7 cellular contexts compared by ENCODE assay signal in the genomic region with DNA sequence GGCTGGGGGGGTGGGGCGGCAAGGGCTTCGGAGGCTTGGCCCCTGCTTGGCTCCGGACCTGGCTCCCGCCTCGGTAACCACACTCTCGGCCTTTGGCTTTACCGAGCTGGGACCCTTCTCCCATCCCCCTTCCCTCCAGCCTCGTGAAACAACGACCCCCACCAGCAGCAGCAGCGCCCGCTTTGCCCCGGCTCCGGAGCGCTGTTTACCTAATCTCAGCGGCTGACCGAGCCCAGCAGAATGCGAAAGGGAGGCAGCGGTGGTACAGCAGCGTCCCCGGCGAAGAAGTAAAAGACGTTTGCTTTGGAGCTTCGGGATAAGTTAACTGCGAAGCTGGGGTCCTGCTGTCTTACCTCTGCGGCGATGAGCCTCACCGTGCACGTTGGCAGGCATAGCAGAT. TPM values are rescaled to one million over a fixed set of nuclear protein-coding genes. Genes with fewer than 3 reads are reported as not detected.
DNase-seq lines count a peak whose midpoint lies in the region; ATAC-seq, FAIRE-seq and TF ChIP-seq lines count a peak whose summit lies in the region.

No MANE protein-coding gene starts in this region.

- intact Hi-C loops in Panc1 (cut with micrococcal nuclease; ENCODE audit: unreplicated experiment) (loop anchor here (5.0 kb wide), 1 partner anchor 1100 kb away; no protein-coding TSS in a partner anchor), dorsolateral prefrontal cortex (cut with DNase I) (loop anchor here (5.0 to 10.0 kb wide), 8 partner anchors 50 to 1233 kb away; no protein-coding TSS in a partner anchor)

- peaks cover 21% of the 10 kb centered on the region for H3K4me1 Mint-ChIP-seq in memory B cell

- no peak for DNase-seq in GM12891 (ENCODE audit: insufficient read length, low spot score)
- no peak for DNase-seq in Panc1 (ENCODE audit: low read depth, low spot score)
- DNase-seq in dorsolateral prefrontal cortex, result peak in 6 of 10 donors; percentile 28 to 59 (median 37)
- peak in 1 of 2 donors; percentile 29 for DNase-seq in memory B cell (ENCODE audit: low spot score in 2 of 2)
- peak in 1 of 2 donors; percentile 36 for DNase-seq in tibial nerve (ENCODE audit: low spot score in 2 of 2)
- no peak for DNase-seq in NCI-H187 (lab: John Stamatoyannopoulos, UW)
- no peak for DNase-seq in MV-4-11 (lab: John Stamatoyannopoulos, UW)

- H3K9me3 Mint-ChIP-seq in memory B cell, result no peaks in the 10 kb centered on the region

- CTCF ChIA-PET in Panc1 (lab: Charles Lee), result no interaction called here

- in situ Hi-C loops in Panc1 (cut with HindIII; ENCODE audit: low pct_unique_long_range_greater_than_20kb, low sequenced_read_pairs), result no loop called here

- TF ChIP-seq CTCF in Panc1 (IDR thresholded peaks at IDR 0.05), result no peak
- TF ChIP-seq CTCF in dorsolateral prefrontal cortex (IDR thresholded peaks at IDR 0.05 in 54 of 56, conservative IDR thresholded peaks at IDR 0.05 in 2 of 56; ENCODE audit: low read depth in 1 of 56, partially characterized antibody in 56 of 56), result peak in 1 of 56 donors; percentile 11
- no peak for TF ChIP-seq CTCF in tibial nerve (IDR thresholded peaks at IDR 0.05)

- peak overlapping the region; percentile 83 for H3K4me3 Mint-ChIP-seq in memory B cell

- no peaks in the 10 kb centered on the region for H3K36me3 Mint-ChIP-seq in memory B cell

- POLR2A ChIA-PET in Panc1 (lab: Charles Lee), result interaction anchor here (0.5 to 0.6 kb wide), 2 partner anchors 1024 to 1231 kb away, joined by 7 to 13 read pairs; no protein-coding TSS in a partner anchor

- no peaks in the 10 kb centered on the region for H3K9me3 ChIP-seq in Panc1 (ENCODE audit: control insufficient read depth, insufficient read depth, low read depth, low read length)
- no peaks in the 10 kb centered on the region for H3K9me3 ChIP-seq in tibial nerve

- H3K27me3 ChIP-seq in Panc1 (ENCODE audit: control insufficient read depth, insufficient read depth, low read length) (peaks cover 14% of the 10 kb centered on the region), dorsolateral prefrontal cortex (no peaks in the 10 kb centered on the region), tibial nerve (no peaks in the 10 kb centered on the region)

- 1% methylated on average over 27 to 28 of the region's 28 CpGs for WGBS in tibial nerve, 2 donors

- TF ChIP-seq POLR2A in GM12891 (IDR thresholded peaks at IDR 0.05; ENCODE audit: low read depth, low read length), result no peak
- no peak for TF ChIP-seq POLR2A in tibial nerve (IDR thresholded peaks at IDR 0.05)

- ATAC-seq in Panc1, result no peak; the same call in 1 of the 2 replicates
- ATAC-seq in memory B cell (ENCODE audit: low read depth), result no peak

- no peak for TF ChIP-seq EP300 in tibial nerve (IDR thresholded peaks at IDR 0.05)

- BruUV-seq in Panc1 (replicated peaks; lab: Mats Ljungman, UMichigan), result no TSS peak

- peaks cover 8% of the 10 kb centered on the region for H3K27me3 Mint-ChIP-seq in memory B cell

- H3K4me1 ChIP-seq in Panc1 (ENCODE audit: control insufficient read depth, insufficient read depth, low read length), result peaks cover 7% of the 10 kb centered on the region
- peaks cover 0 to 41% (median 7%) of the 10 kb centered on the region in 4 donors for H3K4me1 ChIP-seq in tibial nerve

- no peaks in the 10 kb centered on the region for H3K36me3 ChIP-seq in Panc1 (ENCODE audit: control insufficient read depth, insufficient read depth, low read length)
- H3K36me3 ChIP-seq in tibial nerve, result no peaks in the 10 kb centered on the region

- H3K27ac Mint-ChIP-seq in memory B cell, result peak overlapping the region; percentile 11

- peak; percentile 20 for FAIRE-seq in GM12891 (lab: Jason Lieb, UNC)

- no peak overlapping the region for H3K27ac ChIP-seq in Panc1 (ENCODE audit: low read length)
- H3K27ac ChIP-seq in dorsolateral prefrontal cortex, result peak overlapping the region in 55 of 59 donors; percentile 25 to 92 (median 80)
- H3K27ac ChIP-seq in tibial nerve, result peak overlapping the region; percentile 78 to 95 (median 84)

- H3K4me3 ChIP-seq in Panc1 (ENCODE audit: low read depth in 2 of 2, low read length in 2 of 2) (peak overlapping the region; percentile 39 to 60), dorsolateral prefrontal cortex (peak overlapping the region; percentile 34 to 97 (median 74)), tibial nerve (peak overlapping the region; percentile 49 to 89 (median 71))

TF ChIP-seq in GM12891, 5 proteins besides CTCF, POLR2A, EP300 and RAD21:
- TF ChIP-seq PAX5 (IDR thresholded peaks at IDR 0.05; ENCODE audit: insufficient read depth, low read length, severe bottlenecking), result no peak
- no peak for TF ChIP-seq TAF1 (IDR thresholded peaks at IDR 0.05; ENCODE audit: low read depth, low read length)
- TF ChIP-seq POU2F2 (IDR thresholded peaks at IDR 0.05; ENCODE audit: low read depth, low read length), result no peak
- no peak for TF ChIP-seq POLR2AphosphoS5 (IDR thresholded peaks at IDR 0.05; ENCODE audit: low read depth, low read length)
- no peak for TF ChIP-seq SPI1 (IDR thresholded peaks at IDR 0.05; ENCODE audit: low read depth, low read length)

RNA-seq across cellular contexts. Expression of a gene that starts 2.0 kb away (rescaled TPM):
- 10.1 TPM for polyA plus RNA-seq in GM12891 (2012; ENCODE audit: low read depth, missing spikeins)
- total RNA-seq in Panc1 (2021; ENCODE audit: unreplicated experiment), result 2.5 TPM
- 1.3 TPM for polyA plus RNA-seq in Panc1 (2012; ENCODE audit: insufficient read length)
- total RNA-seq in dorsolateral prefrontal cortex, result 100 to 1,000 TPM in 82 of 120 experiments, 10 to 100 TPM in 38; 55.9 to 143 (median 106) TPM
- 10 to 100 TPM; 24.9 to 51.0 (median 32.7) TPM for total RNA-seq in tibial nerve

Comparison
In these comparisons a context has a peak if more than half of its experiments do, and no peak if none do; other contexts are left out.
1. DNase-seq: peak in dorsolateral prefrontal cortex (6 of 10); none in GM12891 (single experiment), Panc1 (single experiment), NCI-H187 (0 of 2) and MV-4-11 (single experiment).
2. Peak in every context shown above with its lines, with median percentiles within 50 percentile points of each other: H3K4me3 ChIP-seq.